9 cellular contexts compared by ENCODE assay signal in the genomic region with DNA sequence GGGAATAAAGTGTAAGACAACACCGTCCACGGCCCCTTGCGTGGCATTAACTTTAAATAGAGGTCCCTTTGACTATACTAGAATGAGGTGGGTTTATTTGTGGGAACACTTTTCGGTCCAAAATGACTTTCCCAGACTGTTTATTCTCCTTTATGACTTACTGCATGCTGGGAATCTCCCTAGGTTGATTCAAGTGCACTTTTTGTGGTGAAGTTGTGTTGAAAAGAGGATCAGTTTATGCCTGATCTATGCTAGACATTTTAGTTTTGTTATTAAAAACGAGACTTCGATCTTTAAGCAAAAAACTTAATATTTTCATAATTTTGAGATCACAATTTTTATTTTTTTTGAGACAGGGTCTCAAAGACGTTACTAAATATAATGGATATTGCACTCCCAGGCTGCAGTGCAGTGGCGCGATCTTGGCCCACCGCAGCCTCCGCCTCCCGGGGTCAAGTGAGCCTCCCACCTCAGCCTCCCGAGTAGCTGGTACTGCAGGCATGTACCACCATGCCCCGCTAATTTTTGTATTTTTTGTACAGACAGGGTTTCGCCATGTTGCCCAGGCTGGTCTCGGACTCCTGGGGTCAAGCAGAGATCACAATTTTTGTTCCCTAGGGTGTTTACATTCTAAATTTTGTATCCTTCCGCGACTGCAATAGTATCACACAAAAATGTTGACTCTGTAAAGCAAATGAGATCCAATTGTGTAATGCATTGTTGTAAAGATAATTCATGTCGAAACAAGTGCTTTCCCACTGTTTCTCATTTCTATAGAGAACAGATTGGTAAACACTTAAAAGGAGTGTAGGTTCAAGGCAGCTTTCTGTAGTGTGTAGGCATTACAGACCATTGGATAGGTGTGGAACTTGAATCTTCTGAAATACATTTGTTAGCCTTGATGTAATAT. TPM values are rescaled to one million over a fixed set of nuclear protein-coding genes. Genes with fewer than 3 reads are reported as not detected.
DNase-seq lines count a peak whose midpoint lies in the region; ATAC-seq and TF ChIP-seq lines count a peak whose summit lies in the region.
"Had no signal": no experiment of that assay in that cellular context is flagged by ENCODE, and none has a peak within 500 bp of the region (broad histone marks: within the 10 kb centered on the region; RNA-seq: fewer than 3 reads in every experiment).

No MANE protein-coding gene starts in this region.

- ATAC-seq in mucosa of descending colon (no peak), HG02798 (IDR thresholded peaks at IDR 0.05; ENCODE audit: poor library complexity, unreplicated experiment) (no peak), HG02759 (IDR thresholded peaks at IDR 0.05; ENCODE audit: unreplicated experiment) (no peak)

- H3K4me3 ChIP-seq in LNCaP clone FGC (ENCODE audit: low read depth, low read length) (peak overlapping the region; percentile 67), brain microvascular endothelial cell (ENCODE audit: low read depth, low read length) (peak overlapping the region; percentile 98), mucosa of descending colon (peak overlapping the region; percentile 98)

- H3K9me3 ChIP-seq in mucosa of descending colon: no peaks in the 10 kb centered on the region

- intact Hi-C loops in mucosa of descending colon (cut with DNase I, micrococcal nuclease): no loop called here

- H3K4me1 ChIP-seq in mucosa of descending colon (ENCODE audit: low read depth): peaks cover 21% of the 10 kb centered on the region

- in situ Hi-C loops in brain microvascular endothelial cell (cut with HindIII; ENCODE audit: low pct_ligation_motif_present, low sequenced_read_pairs): no loop called here

- H3K36me3 ChIP-seq in brain microvascular endothelial cell (replicated peaks): peaks cover 12% of the 10 kb centered on the region
- no peaks in the 10 kb centered on the region for H3K36me3 ChIP-seq in mucosa of descending colon (ENCODE audit: low read depth)

- H3K27ac ChIP-seq in brain microvascular endothelial cell: peak overlapping the region; percentile 97

- peak; percentile 35 to 48 for DNase-seq in AML-193 (lab: John Stamatoyannopoulos, UW)
- DNase-seq in LNCaP clone FGC (ENCODE audit: low read depth): no peak
- no peak for DNase-seq in brain microvascular endothelial cell
- DNase-seq in mucosa of descending colon: no peak
- DNase-seq in RPMI8226: no peak
- DNase-seq in HuH-7 (ENCODE audit: low spot score): no peak

- no peaks in the 10 kb centered on the region for H3K27me3 ChIP-seq in brain microvascular endothelial cell (replicated peaks)

- no peak for TF ChIP-seq CTCF in LNCaP clone FGC (IDR thresholded peaks at IDR 0.05; ENCODE audit: control insufficient read depth, extremely low read depth, insufficient read depth)
- no peak for TF ChIP-seq CTCF in brain microvascular endothelial cell (IDR thresholded peaks at IDR 0.05; ENCODE audit: low read depth, low read length, missing control alignments)
- no peak for TF ChIP-seq CTCF in mucosa of descending colon (IDR thresholded peaks at IDR 0.05)

RNA-seq across cellular contexts. Expression of gene CDC42, which starts 1.6 kb away (rescaled TPM):
- 100 to 1,000 TPM; 231 to 292 (median 282) TPM for total RNA-seq in mucosa of descending colon

RNA-seq across cellular contexts. Expression of gene CELA3A, which starts 52.7 kb away (rescaled TPM):
- 1 to 10 TPM in 1 of 3 donors, under 1 TPM in 1, not detected in 1; 0.65 to 1.0 TPM for total RNA-seq in mucosa of descending colon
- total RNA-seq: pulmonary artery endothelial cell had no signal

Comparison
In these comparisons a context has a peak if more than half of its experiments do, and no peak if none do; other contexts are left out.
1. DNase-seq: peak in AML-193 (2 of 2); none in LNCaP clone FGC (single experiment), brain microvascular endothelial cell (single experiment), mucosa of descending colon (0 of 3), RPMI8226 (single experiment) and HuH-7 (single experiment).
2. Peak in every context shown above with its lines, with median percentiles within 50 percentile points of each other: H3K4me3 ChIP-seq.